8 cellular contexts compared by ENCODE assay signal in the genomic region with DNA sequence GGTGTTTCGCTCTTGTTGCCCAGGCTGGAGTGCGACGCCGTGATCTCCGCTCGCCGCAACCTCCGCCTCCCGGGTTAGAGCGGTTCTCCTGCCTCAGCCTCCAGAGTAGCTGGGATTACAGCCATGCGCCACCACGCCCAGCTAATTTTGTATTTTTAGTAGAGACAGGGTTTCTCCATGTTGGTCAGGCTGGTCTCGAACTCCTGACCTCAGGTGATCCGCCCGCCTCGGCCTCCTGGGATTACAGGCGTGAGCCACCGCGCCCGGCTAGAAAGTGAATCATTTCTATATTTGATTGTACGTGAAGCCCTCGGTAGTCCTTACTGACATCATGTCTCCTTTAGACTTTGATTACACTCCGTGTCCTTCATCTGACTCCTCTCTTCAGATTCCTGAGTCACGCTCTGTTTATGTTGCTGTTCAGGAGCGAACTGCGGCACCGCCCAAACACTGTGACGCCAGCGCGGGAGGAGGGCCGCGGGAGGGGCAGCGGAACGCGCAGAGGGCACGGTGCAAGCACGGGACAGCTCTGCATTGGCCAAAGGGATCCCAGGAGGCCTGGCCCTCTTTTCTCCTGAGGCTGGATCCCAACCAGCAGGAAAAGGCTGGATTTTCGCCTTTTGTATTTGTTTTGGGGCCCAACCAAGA. TPM values are rescaled to one million over a fixed set of nuclear protein-coding genes. Genes with fewer than 3 reads are reported as not detected.
A peak's percentile ranks its signal among the peaks of the same experiment; 100 is the strongest.
DNase-seq lines count a peak whose midpoint lies in the region; ATAC-seq, FAIRE-seq and TF ChIP-seq lines count a peak whose summit lies in the region.

No MANE protein-coding gene starts in this region.

- no peak overlapping the region for H3K23ac ChIP-seq in mesendoderm (ENCODE audit: low read length)

- H2AFZ ChIP-seq in OCI-LY7 (ENCODE audit: low read length): peak overlapping the region; percentile 68

- intact Hi-C loops in OCI-LY7 (cut with micrococcal nuclease; ENCODE audit: unreplicated experiment): loop anchor here (2.0 to 5.0 kb wide), 2 partner anchors 563 to 1810 kb away; no protein-coding TSS in a partner anchor

- peak overlapping the region; percentile 47 for H3K9ac ChIP-seq in mesendoderm (ENCODE audit: low read length)

- DNase-seq in AG08396 (ENCODE audit: low spot score) (peak; percentile 95), HTR-8/SVneo (ENCODE audit: insufficient read length, low spot score) (peak; percentile 97), OCI-LY7 (ENCODE audit: low spot score) (peak; percentile 72), activated T-cell treated with anti-CD3 and anti-CD28 coated beads for 4 hours (peak; percentile 79), endothelial cell (ENCODE audit: low spot score) (peak; percentile 93), mesendoderm (peak; percentile 98)
- DNase-seq in stimulated activated CD8-positive, alpha-beta memory T cell treated with anti-CD3 and anti-CD28 coated beads, Interleukin-12 subunit alpha, Interleukin-12 subunit beta, amount 100 ng/mL, for 24 hours (ENCODE audit: extremely low read depth): peak; percentile 74

- peak; percentile 56 for ATAC-seq in GM19372 (IDR thresholded peaks at IDR 0.05; ENCODE audit: low read depth, unreplicated experiment)

- H3K4me1 Mint-ChIP-seq in endothelial cell (ENCODE audit: unreplicated experiment): peaks cover 31% of the 10 kb centered on the region

- no peaks in the 10 kb centered on the region for H3K9me2 ChIP-seq in OCI-LY7 (ENCODE audit: insufficient read depth, low read length)

- peaks cover 22% of the 10 kb centered on the region for H3K4me1 ChIP-seq in OCI-LY7 (ENCODE audit: insufficient read depth, low read length, poor library complexity, severe bottlenecking)
- H3K4me1 ChIP-seq in mesendoderm (ENCODE audit: control insufficient read depth, low read depth, low read length): no peaks in the 10 kb centered on the region

- H3K4ac ChIP-seq in mesendoderm (ENCODE audit: low read depth, low read length): no peak overlapping the region

- H3K27ac Mint-ChIP-seq in endothelial cell (ENCODE audit: unreplicated experiment): peak overlapping the region; percentile 98

- peaks cover 43% of the 10 kb centered on the region for H3K79me2 ChIP-seq in OCI-LY7 (ENCODE audit: insufficient read depth, low read depth, low read length)
- peaks cover 23% of the 10 kb centered on the region for H3K79me2 ChIP-seq in mesendoderm (ENCODE audit: control insufficient read depth, insufficient read depth, low read length)

- no peaks in the 10 kb centered on the region for H3K79me1 ChIP-seq in mesendoderm (ENCODE audit: low read length)

- H3K9me3 ChIP-seq in OCI-LY7 (ENCODE audit: low read length): no peaks in the 10 kb centered on the region

- no CpG with 5 or more reads among the region's 38 CpGs for WGBS in mesendoderm (ENCODE audit: extremely low coverage, insufficient coverage, low lambda C conversion rate)

- peaks cover 3% of the 10 kb centered on the region for H3K36me3 Mint-ChIP-seq in endothelial cell (ENCODE audit: low read depth, unreplicated experiment)

- CTCF ChIA-PET in OCI-LY7 (lab: Charles Lee; ENCODE audit: unreplicated experiment): no interaction called here

- H4K8ac ChIP-seq in mesendoderm (ENCODE audit: low read depth, low read length): no peak overlapping the region

- no peak overlapping the region for H2BK15ac ChIP-seq in mesendoderm (replicated peaks; ENCODE audit: low read depth)

- TF ChIP-seq CTCF in OCI-LY7 (conservative IDR thresholded peaks at IDR 0.05; ENCODE audit: low read length) (no peak), endothelial cell (IDR thresholded peaks at IDR 0.05; ENCODE audit: unreplicated experiment) (no peak)

- no peaks in the 10 kb centered on the region for H4K20me1 ChIP-seq in OCI-LY7 (ENCODE audit: insufficient read depth, low read length)

- BruUV-seq in OCI-LY7 (replicated peaks; lab: Mats Ljungman, UMichigan): no TSS peak

- H2BK120ac ChIP-seq in mesendoderm (ENCODE audit: low read depth, low read length): no peak overlapping the region

- H3K27me3 Mint-ChIP-seq in endothelial cell (ENCODE audit: unreplicated experiment): peaks cover 9% of the 10 kb centered on the region

- H3K4me2 ChIP-seq in OCI-LY7 (ENCODE audit: low read length) (peak overlapping the region; percentile 78), mesendoderm (ENCODE audit: low read length) (peak overlapping the region; percentile 33)

- peak overlapping the region; percentile 7 for H3K18ac ChIP-seq in mesendoderm (ENCODE audit: low read length)

- no peak overlapping the region for H4K5ac ChIP-seq in mesendoderm (ENCODE audit: low read length)

- peak; percentile 99 for FAIRE-seq in HTR-8/SVneo (lab: Jason Lieb, UNC)

- no peak overlapping the region for H2AK5ac ChIP-seq in mesendoderm (ENCODE audit: low read length)

- H3K27ac ChIP-seq in OCI-LY7 (ENCODE audit: low read depth, low read length, poor library complexity, severe bottlenecking) (peak overlapping the region; percentile 86), mesendoderm (ENCODE audit: low read depth, low read length) (peak overlapping the region; percentile 46)

- H3K9me3 Mint-ChIP-seq in endothelial cell (ENCODE audit: unreplicated experiment): no peaks in the 10 kb centered on the region

- peak overlapping the region; percentile 59 for H3K56ac ChIP-seq in mesendoderm (ENCODE audit: low read length)

- peak overlapping the region; percentile 94 for H3K4me3 Mint-ChIP-seq in endothelial cell (ENCODE audit: unreplicated experiment)

- H3K36me3 ChIP-seq in OCI-LY7 (ENCODE audit: insufficient read depth, low read length) (peaks cover 26% of the 10 kb centered on the region), mesendoderm (ENCODE audit: control insufficient read depth, insufficient read depth, low read length) (no peaks in the 10 kb centered on the region)

- POLR2A ChIA-PET in OCI-LY7 (lab: Charles Lee): interaction anchor here (0.5 to 5.9 kb wide), 5 partner anchors 9 to 75 kb away, joined by 3 to 59 read pairs (median 3); no protein-coding TSS in a partner anchor

- H3K4me3 ChIP-seq in OCI-LY7 (ENCODE audit: low read depth, low read length, poor library complexity, severe bottlenecking) (peak overlapping the region; percentile 98), mesendoderm (ENCODE audit: low read length) (no peak overlapping the region)

- no peaks in the 10 kb centered on the region for H3K27me3 ChIP-seq in mesendoderm (ENCODE audit: insufficient read depth, low read length, poor library complexity)

- no peak overlapping the region for H2BK5ac ChIP-seq in mesendoderm (ENCODE audit: low read length)

RNA-seq across cellular contexts. Expression of a gene that starts 0.6 kb away (rescaled TPM):
- total RNA-seq in OCI-LY7 (2014; rRNA removed; shearing (Covaris generic)): 34.2 and 40.7 TPM in 2 replicates
- total RNA-seq in OCI-LY7 (2022) (52.4 and 65.2 TPM in 2 replicates), endothelial cell (ENCODE audit: unreplicated experiment) (133 TPM)
- 45.0 TPM for polyA plus RNA-seq in mesendoderm (2013, experiment 1 of 2)
- 45.2 TPM for polyA plus RNA-seq in mesendoderm (2013, experiment 2 of 2)

RNA-seq across cellular contexts. Expression of a gene that starts 33.3 kb away (rescaled TPM):
- total RNA-seq in OCI-LY7 (2014; rRNA removed; shearing (Covaris generic)): not detected in 2 replicates
- 0.21 and 0.22 TPM in 2 replicates for total RNA-seq in OCI-LY7 (2022)
- not detected for total RNA-seq in endothelial cell (ENCODE audit: unreplicated experiment)
- 0.79 TPM for polyA plus RNA-seq in mesendoderm (2013, experiment 1 of 2)
- polyA plus RNA-seq in mesendoderm (2013, experiment 2 of 2): 0.57 TPM

RNA-seq across cellular contexts. Expression of a gene that starts 40.2 kb away (rescaled TPM):
- not detected in 2 replicates for total RNA-seq in OCI-LY7 (2014; rRNA removed; shearing (Covaris generic))
- total RNA-seq in OCI-LY7 (2022) (not detected in 2 replicates), endothelial cell (ENCODE audit: unreplicated experiment) (not detected)
- 0.90 TPM for polyA plus RNA-seq in mesendoderm (2013, experiment 1 of 2)
- polyA plus RNA-seq in mesendoderm (2013, experiment 2 of 2): 0.87 TPM
